In the genomic region with DNA sequence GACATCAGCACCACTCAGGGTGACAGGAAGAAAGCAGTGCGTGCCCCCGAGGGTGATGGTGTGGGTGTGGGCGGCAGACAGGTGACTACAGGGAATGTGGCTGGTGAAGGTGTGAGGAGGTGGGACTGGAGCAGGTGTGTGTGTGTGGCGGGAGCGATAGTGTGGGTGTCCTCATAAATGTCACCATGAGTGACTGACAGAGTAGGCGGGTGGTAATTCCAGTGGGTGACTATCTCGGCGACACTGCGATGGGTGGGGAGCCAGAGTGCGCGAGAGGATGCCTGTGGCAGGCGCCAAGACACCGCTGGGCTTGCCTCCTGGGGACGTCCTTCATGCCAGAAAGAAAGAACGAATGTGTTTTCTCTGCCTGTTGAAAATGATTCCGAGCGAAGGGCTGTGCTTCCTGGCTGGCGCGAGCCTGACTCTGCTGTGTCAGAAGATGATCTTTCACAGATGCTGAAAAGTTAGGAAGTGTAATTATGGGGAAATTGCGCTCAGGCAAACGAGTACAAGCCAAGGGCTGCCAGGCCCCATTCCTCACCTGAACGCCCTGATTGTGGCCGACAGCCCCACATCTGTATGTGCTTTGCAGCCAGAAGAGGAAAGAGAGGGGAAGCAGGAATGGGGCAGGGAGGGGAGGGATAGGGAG, we compare ENCODE assay signal across 30 cellular contexts.
"Had no signal": no experiment of that assay in that cellular context is flagged by ENCODE, and none has a peak within 500 bp of the region (broad histone marks: within the 10 kb centered on the region; RNA-seq: fewer than 3 reads in every experiment).

No MANE protein-coding gene starts in this region.

- H3K9me3 ChIP-seq: adrenal gland, body of pancreas, mucosa of descending colon, ovary, thoracic aorta, uterus had no signal

- H3K4me3 Mint-ChIP-seq: activated naive CD8-positive, alpha-beta T cell; natural killer cell treated with Interleukin-12 subunit alpha and Interleukin-12 subunit beta and Interleukin-15 and Interleukin-18, amount 100 ng/mL, for 72 hours; stimulated activated naive CD8-positive, alpha-beta T cell treated with anti-CD3 and anti-CD28 coated beads, Interleukin-15, Interleukin-2, amounts not matched to agents 100 ng/mL and 50 ng/mL, for 24 hours; T-helper 2 cell treated with Interferon-gamma antibody and Interleukin-4, amounts not matched to agents 5 μg/mL and 100 μg/mL, for 36 hours had no signal

- H3K4me2 ChIP-seq: smooth muscle cell had no signal

- H3K9me3 Mint-ChIP-seq: natural killer cell treated with Interleukin-12 subunit alpha and Interleukin-12 subunit beta and Interleukin-15 and Interleukin-18, amount 100 ng/mL, for 72 hours; T-helper 2 cell treated with Interferon-gamma antibody and Interleukin-4, amounts not matched to agents 5 μg/mL and 100 μg/mL, for 36 hours had no signal

- H3K27me3 ChIP-seq: body of pancreas, heart right ventricle, ovary, uterus had no signal

- H3K4me3 ChIP-seq: adrenal gland, body of pancreas, coronary artery, dorsolateral prefrontal cortex, heart right ventricle, left lung, lung, mucosa of descending colon, ovary, smooth muscle cell, thoracic aorta, uterus had no signal

- H3K4me1 ChIP-seq: adrenal gland, body of pancreas, foreskin keratinocyte, left lung, uterus had no signal

- FAIRE-seq: endothelial cell of umbilical vein, islet of Langerhans had no signal

- H3K27ac ChIP-seq: adrenal gland, body of pancreas, coronary artery, dorsolateral prefrontal cortex, foreskin keratinocyte, heart right ventricle, left lung, ovary, thoracic aorta, uterus had no signal

- H3K36me3 Mint-ChIP-seq: activated naive CD8-positive, alpha-beta T cell; natural killer cell treated with Interleukin-12 subunit alpha and Interleukin-12 subunit beta and Interleukin-15 and Interleukin-18, amount 100 ng/mL, for 72 hours had no signal

- ATAC-seq: body of pancreas; foreskin keratinocyte; heart right ventricle; left lung; mucosa of descending colon; natural killer cell treated with Interleukin-12 subunit alpha and Interleukin-12 subunit beta and Interleukin-15 and Interleukin-18, amount 100 ng/mL, for 72 hours had no signal

- DNase-seq: activated CD4-positive, alpha-beta T cell treated with anti-CD3 and anti-CD28 coated beads for 48 hours; activated CD4-positive, alpha-beta T cell treated with anti-CD3 and anti-CD28 coated beads, Interleukin-2, amount 50 U/mL, for 48 hours; activated naive CD4-positive, alpha-beta T cell treated with Interleukin-2 at 50 U/mL for 16 hours; activated T-cell treated with anti-CD3 and anti-CD28 coated beads, Interleukin-2, amount 50 U/mL, for 48 hours; adrenal gland; aorta; body of pancreas; dorsolateral prefrontal cortex; effector memory CD4-positive, alpha-beta T cell; foreskin keratinocyte; heart right ventricle; left lung; mucosa of descending colon; ovary; retina; T-helper 1 cell; trophoblast cell; uterus had no signal

- H3K36me3 ChIP-seq: adrenal gland, heart right ventricle, left lung, ovary, thoracic aorta, uterus had no signal

- H3K27ac Mint-ChIP-seq: activated naive CD8-positive, alpha-beta T cell; activated T-helper 2 cell treated with anti-CD3 and anti-CD28 coated beads, Interferon-gamma antibody, Interleukin-2, Interleukin-4, amounts not matched to agents 10 μg/mL and 5 μg/mL and 100 μg/mL, durations not matched to agents 14 hours and 24 hours and 36 hours; natural killer cell treated with Interleukin-12 subunit alpha and Interleukin-12 subunit beta and Interleukin-15 and Interleukin-18, amount 100 ng/mL, for 72 hours; progenitor cell of endocrine pancreas; stimulated activated naive CD8-positive, alpha-beta T cell treated with anti-CD3 and anti-CD28 coated beads, Interleukin-15, Interleukin-2, amounts not matched to agents 100 ng/mL and 50 ng/mL, for 24 hours; T-helper 2 cell treated with Interferon-gamma antibody and Interleukin-4, amounts not matched to agents 5 μg/mL and 100 μg/mL, for 36 hours had no signal
